In the genomic region with DNA sequence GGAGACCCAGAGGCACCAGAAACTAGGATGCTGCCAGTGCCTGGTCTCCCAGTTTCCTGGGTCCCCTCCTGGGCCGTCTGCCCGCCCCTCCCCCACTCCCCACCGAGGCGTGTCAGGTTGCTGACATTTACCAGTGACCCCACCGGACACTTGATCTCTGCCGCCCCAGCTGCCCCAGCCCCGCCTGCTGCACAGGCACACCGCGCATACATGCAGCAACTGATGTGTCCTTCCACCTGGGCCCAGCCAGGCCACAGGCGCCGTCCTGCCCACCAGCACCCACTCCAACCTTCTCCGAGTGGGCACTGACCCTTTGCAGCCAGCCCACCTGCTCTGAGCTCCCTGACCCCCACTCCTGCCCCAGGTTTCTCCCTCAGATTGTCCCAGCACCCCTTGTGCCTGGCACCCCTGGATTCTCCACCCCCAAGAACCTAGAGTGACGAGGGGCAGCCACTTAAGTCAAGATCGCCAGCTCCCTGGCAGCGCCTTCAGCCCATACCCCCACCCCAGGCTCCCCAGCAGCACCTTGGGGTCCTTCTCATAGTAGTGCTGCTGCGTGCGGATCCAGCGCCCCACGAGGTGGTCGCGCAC, we compare ENCODE assay signal across 7 cellular contexts. TPM values are rescaled to one million over a fixed set of nuclear protein-coding genes. Genes with fewer than 3 reads are reported as not detected.
DNase-seq lines count a peak whose midpoint lies in the region; TF ChIP-seq lines count a peak whose summit lies in the region.
"Had no signal": no experiment of that assay in that cellular context is flagged by ENCODE, and none has a peak within 500 bp of the region (broad histone marks: within the 10 kb centered on the region; RNA-seq: fewer than 3 reads in every experiment).

No MANE protein-coding gene starts in this region.

- H3K9ac ChIP-seq in iPS-15b (ENCODE audit: low read depth, low read length), result no peak overlapping the region

- H3K27me3 ChIP-seq in adrenal gland (no peaks in the 10 kb centered on the region), iPS-15b (ENCODE audit: control insufficient read depth, insufficient read depth, low read length) (no peaks in the 10 kb centered on the region), stomach (no peaks in the 10 kb centered on the region)

- H3K4me3 ChIP-seq in adrenal gland (peak overlapping the region in 1 of 4 donors; percentile 10), iPS-15b (ENCODE audit: low read depth, low read length) (peak overlapping the region; percentile 13), stomach (peak overlapping the region; percentile 14 to 35 (median 28)), foreskin fibroblast (ENCODE audit: low read depth in 1 of 2, low read length in 2 of 2) (no peak overlapping the region)
- H3K4me3 ChIP-seq: smooth muscle cell had no signal

- H3K27ac ChIP-seq in adrenal gland (peak overlapping the region in 3 of 5 donors; percentile 6 to 80 (median 56)), stomach (peak overlapping the region in 4 of 5 donors; percentile 57 to 77 (median 68))

- H3K36me3 ChIP-seq in adrenal gland (replicated peaks in 1 of 2) (peaks cover 0 to 14% of the 10 kb centered on the region in 2 donors), iPS-15b (ENCODE audit: control insufficient read depth, insufficient read depth, low read length) (peaks cover 7% of the 10 kb centered on the region), stomach (peaks cover 21 to 26% (median 24%) of the 10 kb centered on the region in 4 donors)

- no peak for TF ChIP-seq EP300 in stomach (IDR thresholded peaks at IDR 0.05)

- TF ChIP-seq CTCF in adrenal gland (IDR thresholded peaks at IDR 0.05) (no peak), stomach (IDR thresholded peaks at IDR 0.05) (no peak), foreskin fibroblast (IDR thresholded peaks at IDR 0.05; ENCODE audit: low read depth, low read length) (no peak)

- H3K9me3 ChIP-seq in adrenal gland (replicated peaks in 1 of 3), result no peaks in the 10 kb centered on the region
- H3K9me3 ChIP-seq in iPS-15b (ENCODE audit: control insufficient read depth, insufficient read depth, low read length), result no peaks in the 10 kb centered on the region
- H3K9me3 ChIP-seq in stomach, result no peaks in the 10 kb centered on the region

- no peak for TF ChIP-seq POLR2A in adrenal gland (IDR thresholded peaks at IDR 0.05)
- no peak for TF ChIP-seq POLR2A in stomach (IDR thresholded peaks at IDR 0.05)

- H3K4me1 ChIP-seq in adrenal gland (replicated peaks in 1 of 2) (peaks cover 22 to 49% of the 10 kb centered on the region in 2 donors), iPS-15b (ENCODE audit: control insufficient read depth, insufficient read depth, low read length) (peaks cover 28% of the 10 kb centered on the region), stomach (peaks cover 29 to 61% (median 48%) of the 10 kb centered on the region in 4 donors)

- peak in 1 of 7 donors; percentile 28 for DNase-seq in adrenal gland
- no peak for DNase-seq in stomach
- DNase-seq in foreskin fibroblast, result no peak
- DNase-seq in midbrain (lab: John Stamatoyannopoulos, UW), result no peak
- DNase-seq in activated CD8-positive, alpha-beta memory T cell treated with anti-CD3 and anti-CD28 coated beads, Interleukin-2, amount 50 U/mL, for 4 hours, result no peak

- 62 to 78% (median 65%) methylated on average over 15 to 21 of the region's 21 CpGs for WGBS in adrenal gland, 4 donors
- 57 to 74% (median 63%) methylated on average over 13 to 21 of the region's 21 CpGs for WGBS in stomach, 5 donors

- intact Hi-C loops in adrenal gland (cut with DNase I), result no loop called here
- intact Hi-C loops in stomach (cut with DNase I; ENCODE audit: low total_unique reads), result no loop called here

RNA-seq across cellular contexts. Expression of gene PYGM, which starts 0.5 kb away (rescaled TPM):
- total RNA-seq in adrenal gland (10 to 100 TPM in 1 of 8 donors, 1 to 10 TPM in 7; 1.8 to 10.1 (median 3.8) TPM), stomach (1 to 10 TPM in 2 of 5 donors, under 1 TPM in 2, not detected in 1; 0.58 to 2.0 (median 1.4) TPM)
- polyA plus RNA-seq in adrenal gland (1 to 10 TPM; 2.4 to 5.1 (median 4.8) TPM), stomach (1 to 10 TPM in 2 of 3 donors, under 1 TPM in 1; 0.37 to 3.5 (median 3.1) TPM)

RNA-seq across cellular contexts. Expression of gene RASGRP2, which starts 15.3 kb away (rescaled TPM):
- total RNA-seq in adrenal gland (10 to 100 TPM in 5 of 8 donors, 1 to 10 TPM in 3; 3.6 to 23.9 (median 12.3) TPM), stomach (10 to 100 TPM in 3 of 5 donors, 1 to 10 TPM in 2; 5.3 to 60.8 (median 13.4) TPM)
- polyA plus RNA-seq in adrenal gland (10 to 100 TPM in 2 of 3 donors, 1 to 10 TPM in 1; 5.4 to 81.9 (median 35.0) TPM), stomach (10 to 100 TPM in 1 of 3 donors, 1 to 10 TPM in 2; 7.2 to 20.6 (median 8.2) TPM)

RNA-seq across cellular contexts. Expression of gene SF1, which starts 19.1 kb away (rescaled TPM):
- total RNA-seq in adrenal gland (100 to 1,000 TPM; 109 to 395 (median 253) TPM), stomach (100 to 1,000 TPM; 235 to 341 (median 279) TPM)
- polyA plus RNA-seq in adrenal gland (100 to 1,000 TPM; 150 to 197 (median 178) TPM), stomach (10 to 100 TPM; 57.5 to 72.1 (median 63.4) TPM)

RNA-seq across cellular contexts. Expression of gene NRXN2, which starts 36.2 kb away (rescaled TPM):
- total RNA-seq in adrenal gland (10 to 100 TPM in 3 of 8 donors, 1 to 10 TPM in 5; 1.7 to 17.1 (median 4.3) TPM), stomach (10 to 100 TPM in 1 of 5 donors, under 1 TPM in 1, not detected in 3; 0.14 to 16.9 TPM)
- polyA plus RNA-seq in adrenal gland (10 to 100 TPM in 1 of 3 donors, 1 to 10 TPM in 2; 3.3 to 13.6 (median 6.2) TPM), stomach (1 to 10 TPM in 1 of 3 donors, under 1 TPM in 1, not detected in 1; 0.93 to 1.4 TPM)

RNA-seq across cellular contexts. Expression of gene MAP4K2, which starts 43.8 kb away (rescaled TPM):
- 10 to 100 TPM; 12.9 to 34.8 (median 19.0) TPM for total RNA-seq in adrenal gland
- 10 to 100 TPM in 2 of 3 donors, 1 to 10 TPM in 1; 6.4 to 57.7 (median 27.7) TPM for polyA plus RNA-seq in adrenal gland
- total RNA-seq in stomach, result 10 to 100 TPM in 2 of 5 donors, 1 to 10 TPM in 3; 2.3 to 66.9 (median 9.0) TPM
- polyA plus RNA-seq in stomach, result 10 to 100 TPM; 13.0 to 20.9 (median 13.8) TPM

Comparison
In these comparisons a context has a peak if more than half of its experiments do, and no peak if none do; other contexts are left out.
1. H3K4me3 ChIP-seq: peak in iPS-15b (single experiment) and stomach (4 of 4); none in foreskin fibroblast (0 of 2).